8 cellular contexts compared by ENCODE assay signal in genomic region chr17:4366312-4367063, GRCh38. TPM values are rescaled to one million over a fixed set of nuclear protein-coding genes. Genes with fewer than 3 reads are reported as not detected.
DNase-seq lines count a peak whose midpoint lies in the region; ATAC-seq, FAIRE-seq and TF ChIP-seq lines count a peak whose summit lies in the region.

A gene with protein sequence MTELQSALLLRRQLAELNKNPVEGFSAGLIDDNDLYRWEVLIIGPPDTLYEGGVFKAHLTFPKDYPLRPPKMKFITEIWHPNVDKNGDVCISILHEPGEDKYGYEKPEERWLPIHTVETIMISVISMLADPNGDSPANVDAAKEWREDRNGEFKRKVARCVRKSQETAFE (minus strand): TSS chr17:4366675. CDS start chr17:4366316, 359 bp downstream.

- WGBS in prostate gland, result 1% methylated on average over 53 of the region's 78 CpGs

- peak within 1 kb of the TSS; percentile 99 for H3K27ac ChIP-seq in left ventricle myocardium inferior (replicated peaks)
- H3K27ac ChIP-seq in prostate gland, result peak within 1 kb of the TSS; percentile 87 to 96

- peaks cover 1% of the 10 kb centered on the region for H3K36me3 ChIP-seq in left ventricle myocardium inferior
- no peaks in the 10 kb centered on the region for H3K36me3 ChIP-seq in prostate gland

- H3K9me3 ChIP-seq in left ventricle myocardium inferior (replicated peaks), result no peaks in the 10 kb centered on the region
- no peaks in the 10 kb centered on the region for H3K9me3 ChIP-seq in prostate gland

- in situ Hi-C loops in GM13976 (cut with MboI; ENCODE audit: low sequenced_read_pairs, unreplicated experiment), result no loop called here

- H3K4me1 Mint-ChIP-seq in T-helper 1 cell treated with Interleukin-12 subunit alpha and Interleukin-12 subunit beta and Interleukin-4 antibody, amounts not matched to agents 30 μg/mL and 1 μg/mL, for 36 hours (ENCODE audit: low read depth), result peaks cover 21% of the 10 kb centered on the region

- TF ChIP-seq CTCF in GM13976 (IDR thresholded peaks at IDR 0.05; ENCODE audit: borderline replicate concordance, control extremely low read depth, extremely low read depth, insufficient read depth, missing control alignments), result no peak
- peak; percentile 26 for TF ChIP-seq CTCF in left ventricle myocardium inferior (IDR thresholded peaks at IDR 0.05; ENCODE audit: borderline replicate concordance)
- peak in 3 of 4 experiments; percentile 22 to 44 (median 39) for TF ChIP-seq CTCF in prostate gland (IDR thresholded peaks at IDR 0.05)

- H3K4me3 ChIP-seq in left ventricle myocardium inferior, result peak within 1 kb of the TSS; percentile 99
- peak within 1 kb of the TSS; percentile 67 to 100 for H3K4me3 ChIP-seq in prostate gland

- peak within 1 kb of the TSS; percentile 77 for H3K4me3 Mint-ChIP-seq in T-helper 1 cell treated with Interleukin-12 subunit alpha and Interleukin-12 subunit beta and Interleukin-4 antibody, amounts not matched to agents 30 μg/mL and 1 μg/mL, for 36 hours

- no peaks in the 10 kb centered on the region for H3K27me3 Mint-ChIP-seq in T-helper 1 cell treated with Interleukin-12 subunit alpha and Interleukin-12 subunit beta and Interleukin-4 antibody, amounts not matched to agents 30 μg/mL and 1 μg/mL, for 36 hours (ENCODE audit: low read depth)

- H3K27me3 ChIP-seq in left ventricle myocardium inferior (ENCODE audit: low read depth) (no peaks in the 10 kb centered on the region), prostate gland (replicated peaks; ENCODE audit: insufficient read depth) (no peaks in the 10 kb centered on the region)

- H3K9me3 Mint-ChIP-seq in T-helper 1 cell treated with Interleukin-12 subunit alpha and Interleukin-12 subunit beta and Interleukin-4 antibody, amounts not matched to agents 30 μg/mL and 1 μg/mL, for 36 hours, result no peaks in the 10 kb centered on the region

- peak; percentile 95 for TF ChIP-seq POLR2A in prostate gland (IDR thresholded peaks at IDR 0.05)

- peak; percentile 97 for DNase-seq in GM13976 (ENCODE audit: low spot score)
- peak; percentile 93 for DNase-seq in NCI-H1694 (lab: John Stamatoyannopoulos, UW)
- DNase-seq in amniotic stem cell (lab: John Stamatoyannopoulos, UW), result peak; percentile 89
- DNase-seq in left ventricle myocardium inferior, result peak; percentile 98
- peak; percentile 96 for DNase-seq in prostate gland (ENCODE audit: low spot score)
- peak; percentile 95 for DNase-seq in urothelium cell line (ENCODE audit: low spot score)

- H3K36me3 Mint-ChIP-seq in T-helper 1 cell treated with Interleukin-12 subunit alpha and Interleukin-12 subunit beta and Interleukin-4 antibody, amounts not matched to agents 30 μg/mL and 1 μg/mL, for 36 hours (ENCODE audit: low read depth), result peaks cover 10% of the 10 kb centered on the region

- intact Hi-C loops in left ventricle myocardium inferior (cut with micrococcal nuclease), result no loop called here
- intact Hi-C loops in prostate gland (cut with DNase I), result loop anchor here (5.0 to 10.0 kb wide), 2 partner anchors 48 to 149 kb away; no protein-coding TSS in a partner anchor

- peak; percentile 68 for ATAC-seq in HG02870 (IDR thresholded peaks at IDR 0.05; ENCODE audit: unreplicated experiment)

- H3K4me1 ChIP-seq in left ventricle myocardium inferior (peaks cover 45% of the 10 kb centered on the region), prostate gland (replicated peaks) (no peaks in the 10 kb centered on the region)

- FAIRE-seq in urothelium cell line (lab: Jason Lieb, UNC), result peak; percentile 37

- peak within 1 kb of the TSS; percentile 93 for H3K27ac Mint-ChIP-seq in T-helper 1 cell treated with Interleukin-12 subunit alpha and Interleukin-12 subunit beta and Interleukin-4 antibody, amounts not matched to agents 30 μg/mL and 1 μg/mL, for 36 hours

RNA-seq across cellular contexts. Expression of the gene that starts here (rescaled TPM):
- total RNA-seq in left ventricle myocardium inferior (92.8 TPM), prostate gland (10 to 100 TPM; 54.1 to 59.3 TPM)

Comparison
In these comparisons a context has a peak if more than half of its experiments do, and no peak if none do; other contexts are left out.
1. Peak in every context shown above with its lines: DNase-seq, ATAC-seq, H3K4me3 ChIP-seq and H3K27ac ChIP-seq.